27 cellular contexts compared by ENCODE assay signal in genomic region chr16:4428500-4428899, GRCh38. TPM values are rescaled to one million over a fixed set of nuclear protein-coding genes. Genes with fewer than 3 reads are reported as not detected.
DNase-seq lines count a peak whose midpoint lies in the region; ATAC-seq, FAIRE-seq and TF ChIP-seq lines count a peak whose summit lies in the region.
"Had no signal": no experiment of that assay in that cellular context is flagged by ENCODE, and none has a peak within 500 bp of the region (broad histone marks: within the 10 kb centered on the region; RNA-seq: fewer than 3 reads in every experiment).

No MANE protein-coding gene starts in this region.

- in situ Hi-C loops in GM12878 (cut with MboI), result no loop called here

- WGBS in GM12878 (ENCODE audit: insufficient coverage, insufficient replicate concordance, low lambda C conversion rate, missing lambda C conversion rate), result 98% methylated on average over 7 of the region's 7 CpGs

- peak overlapping the region; percentile 22; the same call in 1 of the 2 replicates for H3K4me2 ChIP-seq in GM12878 (ENCODE audit: control insufficient read depth, insufficient read depth)
- H3K4me2 ChIP-seq: A549, SK-N-SH had no signal

- peaks cover 38% of the 10 kb centered on the region for H3K36me3 Mint-ChIP-seq in activated CD8-positive, alpha-beta T cell treated with anti-CD3 and anti-CD28 coated beads for 36 hours (ENCODE audit: low read depth)
- H3K36me3 Mint-ChIP-seq in activated CD8-positive, alpha-beta T cell treated with anti-CD3 and anti-CD28 coated beads, Interleukin-2, amount 10 ng/mL, durations not matched to agents 7 days and 5 days (ENCODE audit: low read depth), result peaks cover 37% of the 10 kb centered on the region
- H3K36me3 Mint-ChIP-seq in nephron (ENCODE audit: low read depth), result peaks cover 20% of the 10 kb centered on the region

- H2AFZ ChIP-seq in GM12878 (ENCODE audit: control insufficient read depth, low read depth, low read length), result no peak overlapping the region
- H2AFZ ChIP-seq: GM23248 had no signal

- H3K4me1 Mint-ChIP-seq in activated CD8-positive, alpha-beta T cell treated with anti-CD3 and anti-CD28 coated beads for 36 hours (ENCODE audit: low read depth), result peaks cover 40% of the 10 kb centered on the region
- H3K4me1 Mint-ChIP-seq in activated CD8-positive, alpha-beta T cell treated with anti-CD3 and anti-CD28 coated beads, Interleukin-2, amount 10 ng/mL, durations not matched to agents 7 days and 5 days (ENCODE audit: low read depth), result peaks cover 28% of the 10 kb centered on the region
- peaks cover 20% of the 10 kb centered on the region for H3K4me1 Mint-ChIP-seq in nephron

- peak overlapping the region; percentile 27 for H3K4me3 Mint-ChIP-seq in activated CD8-positive, alpha-beta T cell treated with anti-CD3 and anti-CD28 coated beads for 36 hours
- H3K4me3 Mint-ChIP-seq in activated CD8-positive, alpha-beta T cell treated with anti-CD3 and anti-CD28 coated beads, Interleukin-2, amount 10 ng/mL, durations not matched to agents 7 days and 5 days, result no peak overlapping the region
- peak overlapping the region; percentile 61 to 76 (median 76) for H3K4me3 Mint-ChIP-seq in nephron
- H3K4me3 Mint-ChIP-seq: central memory CD8-positive, alpha-beta T cell had no signal

- no TSS peak for BruUV-seq in GM12878 (replicated peaks; lab: Mats Ljungman, UMichigan)

- POLR2A ChIA-PET in activated CD8-positive, alpha-beta T cell treated with anti-CD3 and anti-CD28 coated beads for 36 hours (lab: Charles Lee), result interaction anchor here (0.5 to 1.8 kb wide), 6 partner anchors 12 to 64 kb away, joined by 3 to 7 read pairs (median 3); no protein-coding TSS in a partner anchor
- POLR2A ChIA-PET in activated CD8-positive, alpha-beta T cell treated with anti-CD3 and anti-CD28 coated beads, Interleukin-2, amount 10 ng/mL, durations not matched to agents 7 days and 5 days (lab: Charles Lee), result interaction anchor here (1.5 kb wide), 1 partner anchor 13 kb away, joined by 5 read pairs; no protein-coding TSS in a partner anchor
- POLR2A ChIA-PET in HEK293 (lab: Yijun Ruan, JAX) (interaction anchor here (0.6 kb wide), 2 partner anchors 525 to 1322 kb away, joined by 4 to 7 read pairs; no protein-coding TSS in a partner anchor), GM12878 (lab: Charles Lee) (interaction anchor here (0.5 to 0.9 kb wide), 5 partner anchors 8 to 44 kb away, joined by 3 to 5 read pairs (median 3); partner anchors contain the start of gene CORO7)

- H3K27ac ChIP-seq in HEK293 (ENCODE audit: extremely low read depth, low read depth, low read length), result no peak overlapping the region
- H3K27ac ChIP-seq in GM12878 (ENCODE audit: control insufficient read depth, insufficient read depth), result no peak overlapping the region
- H3K27ac ChIP-seq: A549, GM23248, lower lobe of right lung, RWPE1, upper lobe of right lung, WERI-Rb-1 had no signal

- H4K20me1 ChIP-seq in GM12878 (ENCODE audit: control insufficient read depth, insufficient read depth), result no peaks in the 10 kb centered on the region

- H3K4me1 ChIP-seq in HEK293 (ENCODE audit: control insufficient read depth, insufficient read depth, low read length) (peaks cover 4% of the 10 kb centered on the region), GM12878 (ENCODE audit: control insufficient read depth, insufficient read depth, low read length) (no peaks in the 10 kb centered on the region)

- FAIRE-seq in GM12878 (lab: Jason Lieb, UNC), result no peak
- FAIRE-seq: A549, small intestine had no signal

- H3K36me3 ChIP-seq in HEK293 (ENCODE audit: control insufficient read depth in 2 of 2, insufficient read depth in 1 of 2, low read length in 2 of 2) (peaks cover 13 to 35% of the 10 kb centered on the region in 2 experiments; a peak in 2 of 3 replicates), GM12878 (ENCODE audit: control insufficient read depth in 2 of 2, insufficient read depth in 2 of 2, low read length in 1 of 2) (peaks cover 0 to 10% of the 10 kb centered on the region in 2 experiments; a peak in 1 of 4 replicates)
- H3K36me3 ChIP-seq: upper lobe of right lung had no signal

- no peak for TF ChIP-seq RAD21 in GM12878 (IDR thresholded peaks at IDR 0.05; ENCODE audit: insufficient read depth, low read depth, low read length)

- no peaks in the 10 kb centered on the region for H3K27me3 ChIP-seq in GM12878 (replicated peaks in 1 of 2; ENCODE audit: control insufficient read depth in 2 of 2, insufficient read depth in 2 of 2, low read length in 1 of 2)
- H3K27me3 ChIP-seq: upper lobe of right lung had no signal

- no peak for TF ChIP-seq POLR2A in GM12878 (IDR thresholded peaks at IDR 0.05; ENCODE audit: low read depth, low read length)

- H3K79me2 ChIP-seq in GM12878 (ENCODE audit: control insufficient read depth, insufficient read depth, low read length), result peaks cover 33% of the 10 kb centered on the region

- SMC1A ChIA-PET in GM12878 (lab: Charles Lee; ENCODE audit: uncharacterized antibody, unreplicated experiment), result interaction anchor here (1.2 to 2.3 kb wide), 2 partner anchors 12 to 140 kb away, joined by 3 to 6 read pairs; partner anchors contain the start of gene CORO7

- CTCF ChIA-PET in activated CD8-positive, alpha-beta T cell treated with anti-CD3 and anti-CD28 coated beads for 36 hours (lab: Charles Lee), result interaction anchor here (1.1 kb wide), 1 partner anchor 31 kb away, joined by 3 read pairs; no protein-coding TSS in a partner anchor
- CTCF ChIA-PET in activated CD8-positive, alpha-beta T cell treated with anti-CD3 and anti-CD28 coated beads, Interleukin-2, amount 10 ng/mL, durations not matched to agents 7 days and 5 days (lab: Charles Lee), result interaction anchor here (1.5 to 1.6 kb wide), 2 partner anchors 10 to 120 kb away, joined by 4 to 6 read pairs; no protein-coding TSS in a partner anchor
- CTCF ChIA-PET in HEK293 (lab: Yijun Ruan, JAX) (interaction anchor here (0.7 kb wide), 1 partner anchor 1463 kb away, joined by 4 read pairs; no protein-coding TSS in a partner anchor), GM12878 (lab: Yijun Ruan, JAX) (interaction anchor here (0.6 to 1.8 kb wide), 5 partner anchors 14 to 79 kb away, joined by 3 to 11 read pairs (median 3); no protein-coding TSS in a partner anchor)

- no peak overlapping the region for H3K4me3 ChIP-seq in HEK293 (ENCODE audit: low read depth, low read length)
- no peak overlapping the region for H3K4me3 ChIP-seq in GM12878
- H3K4me3 ChIP-seq: A549, GM23248, lower lobe of right lung, upper lobe of right lung had no signal

- no peak for ATAC-seq in activated CD8-positive, alpha-beta T cell treated with anti-CD3 and anti-CD28 coated beads for 36 hours
- ATAC-seq in activated CD8-positive, alpha-beta T cell treated with anti-CD3 and anti-CD28 coated beads, Interleukin-2, amount 10 ng/mL, durations not matched to agents 7 days and 5 days, result no peak
- ATAC-seq in GM12878, result no peak
- ATAC-seq: A549, lower lobe of right lung, upper lobe of right lung had no signal

- H3K27me3 Mint-ChIP-seq in activated CD8-positive, alpha-beta T cell treated with anti-CD3 and anti-CD28 coated beads for 36 hours, result no peaks in the 10 kb centered on the region
- H3K27me3 Mint-ChIP-seq in activated CD8-positive, alpha-beta T cell treated with anti-CD3 and anti-CD28 coated beads, Interleukin-2, amount 10 ng/mL, durations not matched to agents 7 days and 5 days (ENCODE audit: low read depth), result no peaks in the 10 kb centered on the region
- H3K27me3 Mint-ChIP-seq in nephron (ENCODE audit: low read depth), result no peaks in the 10 kb centered on the region
- H3K27me3 Mint-ChIP-seq: central memory CD8-positive, alpha-beta T cell had no signal

- H3K27ac Mint-ChIP-seq in activated CD8-positive, alpha-beta T cell treated with anti-CD3 and anti-CD28 coated beads for 36 hours, result peak overlapping the region; percentile 31
- H3K27ac Mint-ChIP-seq in activated CD8-positive, alpha-beta T cell treated with anti-CD3 and anti-CD28 coated beads, Interleukin-2, amount 10 ng/mL, durations not matched to agents 7 days and 5 days, result no peak overlapping the region
- no peak overlapping the region for H3K27ac Mint-ChIP-seq in nephron

- TF ChIP-seq EP300 in GM12878 (IDR thresholded peaks at IDR 0.05; ENCODE audit: borderline replicate concordance in 1 of 2, control insufficient read depth in 1 of 2, low read depth in 2 of 2, low read length in 2 of 2), result no peak

- no peaks in the 10 kb centered on the region for H3K9me3 Mint-ChIP-seq in activated CD8-positive, alpha-beta T cell treated with anti-CD3 and anti-CD28 coated beads for 36 hours
- no peaks in the 10 kb centered on the region for H3K9me3 Mint-ChIP-seq in activated CD8-positive, alpha-beta T cell treated with anti-CD3 and anti-CD28 coated beads, Interleukin-2, amount 10 ng/mL, durations not matched to agents 7 days and 5 days (ENCODE audit: insufficient read depth)
- no peaks in the 10 kb centered on the region for H3K9me3 Mint-ChIP-seq in nephron
- H3K9me3 Mint-ChIP-seq: central memory CD8-positive, alpha-beta T cell had no signal

- intact Hi-C loops in activated CD8-positive, alpha-beta T cell treated with anti-CD3 and anti-CD28 coated beads for 36 hours (cut with micrococcal nuclease), result loop anchor here (5.0 kb wide), 1 partner anchor 49 kb away; the partner anchor contains the start of gene HMOX2
- intact Hi-C loops in GM12878 (cut with micrococcal nuclease; ENCODE audit: unreplicated experiment), result loop anchor here (5.0 to 10.0 kb wide), 2 partner anchors 44 to 186 kb away; partner anchors contain the start of genes NMRAL1 and UBALD1

- no peak for DNase-seq in activated CD8-positive, alpha-beta T cell treated with anti-CD3 and anti-CD28 coated beads for 36 hours
- no peak for DNase-seq in activated CD8-positive, alpha-beta T cell treated with anti-CD3 and anti-CD28 coated beads, Interleukin-2, amount 10 ng/mL, durations not matched to agents 7 days and 5 days
- DNase-seq in GM12878 (ENCODE audit: low read depth, low spot score) (no peak), SIG-M5 (lab: John Stamatoyannopoulos, UW) (no peak), NCI-H1694 treated with DMSO at 0.1 percent for 48 hours (lab: John Stamatoyannopoulos, UW) (no peak), amniotic stem cell (lab: John Stamatoyannopoulos, UW) (no peak)
- DNase-seq: activated CD4-positive, alpha-beta T cell treated with anti-CD3 and anti-CD28 coated beads, Interleukin-2, amount 50 U/mL, for 48 hours; dermis blood vessel endothelial cell; DMS79 treated with DMSO at 0.1 percent for 48 hours; glutamatergic neuron; GM23248; lower lobe of right lung; NCI-H1105; NCI-H2029 treated with DMSO at 0.1 percent for 48 hours; NCI-H345; NCI-H774; occipital lobe; SK-N-SH; small intestine; stimulated activated CD4-positive, alpha-beta T cell treated with anti-CD3 and anti-CD28 coated beads, Interleukin-1b, Interleukin-23, amount 100 ng/mL, for 48 hours; upper lobe of right lung; WERI-Rb-1 had no signal

- TF ChIP-seq CTCF in activated CD8-positive, alpha-beta T cell treated with anti-CD3 and anti-CD28 coated beads for 36 hours (IDR thresholded peaks at IDR 0.05), result no peak
- TF ChIP-seq CTCF in HEK293 (tag by site-specific recombination; IDR thresholded peaks at IDR 0.05), result no peak
- no peak for TF ChIP-seq CTCF in GM12878 (IDR thresholded peaks at IDR 0.05 in 2 of 3, conservative IDR thresholded peaks at IDR 0.05 in 1 of 3; ENCODE audit: control insufficient read depth in 2 of 3, extremely low read depth in 1 of 3, insufficient read depth in 1 of 3, low read depth in 3 of 3, low read length in 3 of 3)
- no peak for TF ChIP-seq CTCF in nephron (IDR thresholded peaks at IDR 0.05; ENCODE audit: unreplicated experiment in 3 of 3)

- no peak overlapping the region for H3K9ac ChIP-seq in GM12878 (ENCODE audit: control insufficient read depth, insufficient read depth, low read length)
- H3K9ac ChIP-seq: GM23248, SK-N-SH had no signal

- RAD21 ChIA-PET in GM12878 (lab: Charles Lee; ENCODE audit: unreplicated experiment), result interaction anchor here (1.0 to 3.2 kb wide), 2 partner anchors 14 to 26 kb away, joined by 3 to 9 read pairs; no protein-coding TSS in a partner anchor

- H3K9me3 ChIP-seq in HEK293 (ENCODE audit: control insufficient read depth, insufficient read depth, low read depth, low read length) (no peaks in the 10 kb centered on the region), GM12878 (replicated peaks; ENCODE audit: control insufficient read depth, insufficient read depth, low read length) (no peaks in the 10 kb centered on the region)
- H3K9me3 ChIP-seq: A549, lower lobe of right lung, SK-N-SH, upper lobe of right lung had no signal

RNA-seq across cellular contexts. Expression of gene DNAJA3, which starts 2.8 kb away (rescaled TPM):
- 100 to 1,000 TPM in 1 of 2 experiments, 10 to 100 TPM in 1; 86.8 to 101 TPM for total RNA-seq in activated CD8-positive, alpha-beta T cell treated with anti-CD3 and anti-CD28 coated beads for 36 hours
- 10 to 100 TPM; 55.1 to 61.4 TPM for total RNA-seq in activated CD8-positive, alpha-beta T cell treated with anti-CD3 and anti-CD28 coated beads, Interleukin-2, amount 10 ng/mL, durations not matched to agents 7 days and 5 days
- 60.1 and 70.0 TPM in 2 replicates for total RNA-seq in GM12878 (2013; cell fraction: nucleolus; rRNA removed)
- total RNA-seq in GM12878 (2014; rRNA removed), result 76.3 and 83.5 TPM in 2 replicates
- 51.7 and 55.6 TPM in 2 replicates for total RNA-seq in GM12878 (2014; rRNA removed; fragmentation: Illumina TruSeq; extraction: Trizol)
- total RNA-seq in GM12878 (2021), result 56.4 and 65.9 TPM in 2 replicates
- 14.5 TPM for polyA plus RNA-seq in GM12878 (2011; ENCODE audit: low read depth)
- 40.8 and 43.1 TPM in 2 replicates for polyA plus RNA-seq in GM12878 (2011; rRNA removed)
- polyA plus RNA-seq in GM12878 (2011; cell fraction: cytosol; rRNA removed), result 45.7 and 57.3 TPM in 2 replicates
- 77.1 and 83.1 TPM in 2 replicates for polyA plus RNA-seq in GM12878 (2011; cell fraction: nucleus; rRNA removed)
- 26.9 and 35.4 TPM in 2 replicates for polyA plus RNA-seq in GM12878 (2012)
- polyA plus RNA-seq in GM12878 (2014; fragmentation: Illumina TruSeq; extraction: Trizol), result 29.4 and 51.3 TPM in 2 replicates
- polyA plus RNA-seq in GM12878 (2014; fragmentation: Nextera tagmentation; extraction: Ambion mirVana), result 10 to 100 TPM in 1 of 2 experiments, 1 to 10 TPM in 1; 8.4 to 20.4 TPM
- 77.4 and 80.1 TPM in 2 replicates for polyA plus RNA-seq in GM12878 (2014; rRNA removed)
- 100 to 1,000 TPM; 124 to 141 TPM for polyA plus RNA-seq in GM12878 (2016; fragmentation: Nextera tagmentation; extraction: Ambion mirVana)
- 27.5 and 30.2 TPM in 2 replicates for polyA minus RNA-seq in GM12878 (2011; rRNA and poly(A)+ RNA removed)
- polyA minus RNA-seq in GM12878 (2011; cell fraction: cytosol; rRNA and poly(A)+ RNA removed), result 12.6 and 13.5 TPM in 2 replicates
- polyA minus RNA-seq in GM12878 (2011; cell fraction: nucleus; rRNA and poly(A)+ RNA removed), result 21.3 and 42.6 TPM in 2 replicates

RNA-seq across cellular contexts. Expression of gene CORO7, which starts 12.1 kb away (rescaled TPM):
- total RNA-seq in activated CD8-positive, alpha-beta T cell treated with anti-CD3 and anti-CD28 coated beads for 36 hours, result 10 to 100 TPM; 73.3 to 76.6 TPM
- total RNA-seq in activated CD8-positive, alpha-beta T cell treated with anti-CD3 and anti-CD28 coated beads, Interleukin-2, amount 10 ng/mL, durations not matched to agents 7 days and 5 days, result 100 to 1,000 TPM; 167 to 176 TPM
- 187 and 203 TPM in 2 replicates for total RNA-seq in GM12878 (2013; cell fraction: nucleolus; rRNA removed)
- total RNA-seq in GM12878 (2014; rRNA removed) (43.2 and 56.5 TPM in 2 replicates), GM12878 (2014; rRNA removed; fragmentation: Illumina TruSeq; extraction: Trizol) (18.9 and 19.0 TPM in 2 replicates), GM12878 (2021) (89.2 and 91.7 TPM in 2 replicates)
- 17.8 TPM for polyA plus RNA-seq in GM12878 (2011; ENCODE audit: low read depth)
- polyA plus RNA-seq in GM12878 (2011; rRNA removed) (11.9 and 40.0 TPM in 2 replicates), GM12878 (2014; fragmentation: Illumina TruSeq; extraction: Trizol) (6.0 and 17.2 TPM in 2 replicates), GM12878 (2014; fragmentation: Nextera tagmentation; extraction: Ambion mirVana) (under 1 TPM; 0.64 to 0.84 TPM), GM12878 (2014; rRNA removed) (65.8 and 76.0 TPM in 2 replicates), GM12878 (2016; fragmentation: Nextera tagmentation; extraction: Ambion mirVana) (10 to 100 TPM; 47.4 to 49.1 TPM)
- polyA plus RNA-seq in GM12878 (2011; cell fraction: cytosol; rRNA removed), result 37.9 and 44.2 TPM in 2 replicates
- polyA plus RNA-seq in GM12878 (2011; cell fraction: nucleus; rRNA removed), result 362 and 561 TPM in 2 replicates
- polyA plus RNA-seq in GM12878 (2012), result 49.8 and 53.5 TPM in 2 replicates
- 32.8 and 55.7 TPM in 2 replicates for polyA minus RNA-seq in GM12878 (2011; rRNA and poly(A)+ RNA removed)
- polyA minus RNA-seq in GM12878 (2011; cell fraction: cytosol; rRNA and poly(A)+ RNA removed), result 61.5 and 64.5 TPM in 2 replicates
- polyA minus RNA-seq in GM12878 (2011; cell fraction: nucleus; rRNA and poly(A)+ RNA removed), result 68.3 and 121 TPM in 2 replicates

RNA-seq across cellular contexts. Expression of gene NMRAL1, which starts 45.9 kb away (rescaled TPM):
- 10 to 100 TPM; 45.3 to 53.6 TPM for total RNA-seq in activated CD8-positive, alpha-beta T cell treated with anti-CD3 and anti-CD28 coated beads for 36 hours
- 10 to 100 TPM; 53.6 to 55.6 TPM for total RNA-seq in activated CD8-positive, alpha-beta T cell treated with anti-CD3 and anti-CD28 coated beads, Interleukin-2, amount 10 ng/mL, durations not matched to agents 7 days and 5 days
- total RNA-seq in GM12878 (2013; cell fraction: nucleolus; rRNA removed), result 33.4 and 44.6 TPM in 2 replicates
- total RNA-seq in GM12878 (2014; rRNA removed) (69.7 and 74.8 TPM in 2 replicates), GM12878 (2014; rRNA removed; fragmentation: Illumina TruSeq; extraction: Trizol) (41.6 and 52.5 TPM in 2 replicates), GM12878 (2021) (66.0 and 72.4 TPM in 2 replicates)
- polyA plus RNA-seq in GM12878 (2011; ENCODE audit: low read depth), result 30.3 TPM
- polyA plus RNA-seq in GM12878 (2011; rRNA removed) (19.9 and 33.7 TPM in 2 replicates), GM12878 (2014; fragmentation: Illumina TruSeq; extraction: Trizol) (14.9 and 36.5 TPM in 2 replicates), GM12878 (2014; fragmentation: Nextera tagmentation; extraction: Ambion mirVana) (10 to 100 TPM in 1 of 2 experiments, 1 to 10 TPM in 1; 4.8 to 11.2 TPM), GM12878 (2014; rRNA removed) (74.2 and 74.4 TPM in 2 replicates), GM12878 (2016; fragmentation: Nextera tagmentation; extraction: Ambion mirVana) (100 to 1,000 TPM in 1 of 2 experiments, 10 to 100 TPM in 1; 84.1 to 102 TPM)
- polyA plus RNA-seq in GM12878 (2011; cell fraction: cytosol; rRNA removed), result 84.5 and 92.5 TPM in 2 replicates
- 54.1 and 72.8 TPM in 2 replicates for polyA plus RNA-seq in GM12878 (2011; cell fraction: nucleus; rRNA removed)
- polyA plus RNA-seq in GM12878 (2012), result 39.9 and 42.7 TPM in 2 replicates
- polyA minus RNA-seq in GM12878 (2011; rRNA and poly(A)+ RNA removed), result 32.2 and 58.4 TPM in 2 replicates
- polyA minus RNA-seq in GM12878 (2011; cell fraction: cytosol; rRNA and poly(A)+ RNA removed), result 16.3 and 19.1 TPM in 2 replicates
- polyA minus RNA-seq in GM12878 (2011; cell fraction: nucleus; rRNA and poly(A)+ RNA removed), result 9.1 and 22.4 TPM in 2 replicates

RNA-seq across cellular contexts. Expression of gene HMOX2, which starts 47.7 kb away (rescaled TPM):
- total RNA-seq in activated CD8-positive, alpha-beta T cell treated with anti-CD3 and anti-CD28 coated beads for 36 hours, result 10 to 100 TPM; 64.7 to 65.4 TPM
- 10 to 100 TPM; 92.6 to 97.4 TPM for total RNA-seq in activated CD8-positive, alpha-beta T cell treated with anti-CD3 and anti-CD28 coated beads, Interleukin-2, amount 10 ng/mL, durations not matched to agents 7 days and 5 days
- 23.0 and 24.2 TPM in 2 replicates for total RNA-seq in GM12878 (2013; cell fraction: nucleolus; rRNA removed)
- 58.9 and 61.9 TPM in 2 replicates for total RNA-seq in GM12878 (2014; rRNA removed)
- total RNA-seq in GM12878 (2014; rRNA removed; fragmentation: Illumina TruSeq; extraction: Trizol), result 47.7 and 51.2 TPM in 2 replicates
- total RNA-seq in GM12878 (2021), result 53.3 and 56.2 TPM in 2 replicates
- polyA plus RNA-seq in GM12878 (2011; ENCODE audit: low read depth), result 19.3 TPM
- polyA plus RNA-seq in GM12878 (2011; rRNA removed), result 50.4 and 56.7 TPM in 2 replicates
- 66.7 and 89.0 TPM in 2 replicates for polyA plus RNA-seq in GM12878 (2011; cell fraction: cytosol; rRNA removed)
- 39.7 and 44.0 TPM in 2 replicates for polyA plus RNA-seq in GM12878 (2011; cell fraction: nucleus; rRNA removed)
- polyA plus RNA-seq in GM12878 (2012), result 29.2 and 32.3 TPM in 2 replicates
- 47.8 and 61.5 TPM in 2 replicates for polyA plus RNA-seq in GM12878 (2014; fragmentation: Illumina TruSeq; extraction: Trizol)
- 10 to 100 TPM; 26.4 to 37.7 TPM for polyA plus RNA-seq in GM12878 (2014; fragmentation: Nextera tagmentation; extraction: Ambion mirVana)
- 70.6 and 70.8 TPM in 2 replicates for polyA plus RNA-seq in GM12878 (2014; rRNA removed)
- 100 to 1,000 TPM in 1 of 2 experiments, 10 to 100 TPM in 1; 85.7 to 111 TPM for polyA plus RNA-seq in GM12878 (2016; fragmentation: Nextera tagmentation; extraction: Ambion mirVana)
- 53.3 and 62.8 TPM in 2 replicates for polyA minus RNA-seq in GM12878 (2011; rRNA and poly(A)+ RNA removed)
- 14.0 and 16.1 TPM in 2 replicates for polyA minus RNA-seq in GM12878 (2011; cell fraction: cytosol; rRNA and poly(A)+ RNA removed)
- 10.4 and 24.4 TPM in 2 replicates for polyA minus RNA-seq in GM12878 (2011; cell fraction: nucleus; rRNA and poly(A)+ RNA removed)

RNA-seq across cellular contexts. Expression of gene VASN, which starts 56.9 kb away (rescaled TPM):
- total RNA-seq in activated CD8-positive, alpha-beta T cell treated with anti-CD3 and anti-CD28 coated beads for 36 hours, result not detected
- total RNA-seq in activated CD8-positive, alpha-beta T cell treated with anti-CD3 and anti-CD28 coated beads, Interleukin-2, amount 10 ng/mL, durations not matched to agents 7 days and 5 days, result not detected
- not detected in 2 replicates for total RNA-seq in GM12878 (2013; cell fraction: nucleolus; rRNA removed)
- total RNA-seq in GM12878 (2014; rRNA removed) (not detected in 2 replicates), GM12878 (2014; rRNA removed; fragmentation: Illumina TruSeq; extraction: Trizol) (not detected in 2 replicates), GM12878 (2021) (0.10 TPM in 1 of 2 replicates, not detected in the other)
- polyA plus RNA-seq in GM12878 (2011; ENCODE audit: low read depth), result 0.08 TPM
- polyA plus RNA-seq in GM12878 (2011; rRNA removed) (not detected in 2 replicates), GM12878 (2014; fragmentation: Illumina TruSeq; extraction: Trizol) (not detected in 2 replicates), GM12878 (2014; fragmentation: Nextera tagmentation; extraction: Ambion mirVana) (under 1 TPM in 1 of 2 experiments, not detected in 1; 0.02 TPM), GM12878 (2014; rRNA removed) (not detected in 2 replicates), GM12878 (2016; fragmentation: Nextera tagmentation; extraction: Ambion mirVana) (under 1 TPM; 0.18 to 0.19 TPM)
- polyA plus RNA-seq in GM12878 (2011; cell fraction: cytosol; rRNA removed), result not detected in 2 replicates
- not detected in 2 replicates for polyA plus RNA-seq in GM12878 (2011; cell fraction: nucleus; rRNA removed)
- 0.24 and 0.27 TPM in 2 replicates for polyA plus RNA-seq in GM12878 (2012)
- polyA minus RNA-seq in GM12878 (2011; rRNA and poly(A)+ RNA removed), result not detected in 2 replicates
- polyA minus RNA-seq in GM12878 (2011; cell fraction: cytosol; rRNA and poly(A)+ RNA removed), result not detected in 2 replicates
- not detected in 2 replicates for polyA minus RNA-seq in GM12878 (2011; cell fraction: nucleus; rRNA and poly(A)+ RNA removed)
